Comparison of ENCODE assay signal across 1 cellular context in the genomic region with DNA sequence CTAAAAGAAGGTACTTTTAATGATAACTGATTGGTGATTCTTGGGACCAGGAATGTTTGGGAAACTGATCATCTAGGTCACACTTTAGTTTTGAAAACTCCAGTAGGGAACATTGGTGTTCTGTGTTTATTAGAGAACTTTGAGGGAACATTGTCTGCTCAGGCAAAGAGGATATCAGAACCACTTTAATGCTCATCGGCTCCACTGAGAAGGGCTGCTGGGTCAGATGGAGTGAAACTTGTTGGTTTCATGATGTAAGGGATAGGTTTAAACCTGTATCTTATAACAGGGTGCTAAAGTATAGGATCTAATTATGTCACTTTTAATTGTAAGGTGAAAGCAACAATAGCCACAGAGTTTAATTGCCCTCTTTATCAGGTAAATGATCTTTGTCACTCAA.
TF ChIP-seq lines count a peak whose summit lies in the region.

No MANE protein-coding gene starts in this region.

TF ChIP-seq in HepG2, 621 proteins besides CTCF, POLR2A, EP300 and RAD21:
- no peak for TF ChIP-seq ZNF136 (CRISPR knock-in tag; IDR thresholded peaks at IDR 0.05; ENCODE audit: low read depth)
- TF ChIP-seq MTF1 (CRISPR knock-in tag; IDR thresholded peaks at IDR 0.05), result no peak
- TF ChIP-seq THRA (CRISPR knock-in tag; IDR thresholded peaks at IDR 0.05; ENCODE audit: borderline replicate concordance), result no peak
- TF ChIP-seq ZNF788 (CRISPR knock-in tag; IDR thresholded peaks at IDR 0.05; ENCODE audit: borderline replicate concordance), result no peak
- TF ChIP-seq ZNF672 (CRISPR knock-in tag; IDR thresholded peaks at IDR 0.05), result no peak
